Comparison of ENCODE assay signal across 11 cellular contexts in genomic region chr2:102514061-102514785, GRCh38. TPM values are rescaled to one million over a fixed set of nuclear protein-coding genes. Genes with fewer than 3 reads are reported as not detected.
DNase-seq lines count a peak whose midpoint lies in the region; ATAC-seq and TF ChIP-seq lines count a peak whose summit lies in the region.
"Had no signal": no experiment of that assay in that cellular context is flagged by ENCODE, and none has a peak within 500 bp of the region (broad histone marks: within the 10 kb centered on the region; RNA-seq: fewer than 3 reads in every experiment).

No MANE protein-coding gene starts in this region.

- no peaks in the 10 kb centered on the region for H3K9me3 ChIP-seq in osteoblast (ENCODE audit: low read depth, low read length)

- H3K27ac ChIP-seq in osteoblast (ENCODE audit: low read depth, low read length), result no peak overlapping the region

- peak overlapping the region; percentile 28 for H3K4me2 ChIP-seq in osteoblast (ENCODE audit: insufficient read depth, low read length)

- H3K9me3 Mint-ChIP-seq in activated naive CD4-positive, alpha-beta T cell treated with anti-CD3 and anti-CD28 coated beads, Interleukin-2, amount 10 ng/mL, durations not matched to agents 7 days and 5 days, result no peaks in the 10 kb centered on the region
- H3K9me3 Mint-ChIP-seq: stimulated activated effector memory CD8-positive, alpha-beta T cell treated with anti-CD3 and anti-CD28 coated beads, Interleukin-12 subunit alpha, Interleukin-12 subunit beta, amount 100 ng/mL, for 72 hours had no signal

- H3K36me3 ChIP-seq in osteoblast (ENCODE audit: insufficient read depth, low read length), result no peaks in the 10 kb centered on the region

- CTCF ChIA-PET in activated naive CD4-positive, alpha-beta T cell treated with anti-CD3 and anti-CD28 coated beads, Interleukin-2, amount 10 ng/mL, durations not matched to agents 7 days and 5 days (lab: Charles Lee), result no interaction called here

- no peak overlapping the region for H3K4me3 ChIP-seq in epithelial cell of esophagus (ENCODE audit: low read length)
- H3K4me3 ChIP-seq in osteoblast (ENCODE audit: insufficient read depth, low read length), result no peak overlapping the region

- H3K4me1 Mint-ChIP-seq in activated naive CD4-positive, alpha-beta T cell treated with anti-CD3 and anti-CD28 coated beads, Interleukin-2, amount 10 ng/mL, durations not matched to agents 7 days and 5 days, result peaks cover 3% of the 10 kb centered on the region

- H3K27me3 ChIP-seq in osteoblast (ENCODE audit: insufficient read depth, low read length), result no peaks in the 10 kb centered on the region

- H2AFZ ChIP-seq in osteoblast (ENCODE audit: low read length), result no peak overlapping the region

- no peak overlapping the region for H3K27ac Mint-ChIP-seq in activated naive CD4-positive, alpha-beta T cell treated with anti-CD3 and anti-CD28 coated beads, Interleukin-2, amount 10 ng/mL, durations not matched to agents 7 days and 5 days
- H3K27ac Mint-ChIP-seq: activated B cell treated with CpG ODN at 0.5 μM for 24 hours; activated naive CD8-positive, alpha-beta T cell; stimulated activated effector memory CD8-positive, alpha-beta T cell treated with anti-CD3 and anti-CD28 coated beads, Interleukin-12 subunit alpha, Interleukin-12 subunit beta, amount 100 ng/mL, for 72 hours had no signal

- no peak for ATAC-seq in GM19351 (IDR thresholded peaks at IDR 0.05; ENCODE audit: unreplicated experiment)
- ATAC-seq: stimulated activated effector memory CD8-positive, alpha-beta T cell treated with anti-CD3 and anti-CD28 coated beads, Interleukin-12 subunit alpha, Interleukin-12 subunit beta, amount 100 ng/mL, for 72 hours had no signal

- DNase-seq in DMS53 (lab: John Stamatoyannopoulos, UW) (peak; percentile 54), OCI-M1 (lab: John Stamatoyannopoulos, UW) (peak; percentile 30), epithelial cell of esophagus (ENCODE audit: low read depth) (peak; percentile 92), osteoblast (ENCODE audit: insufficient read length, low spot score, missing footprints) (peak; percentile 60), GM20000 (ENCODE audit: low spot score) (no peak)
- DNase-seq in activated CD4-positive, CD25-positive, alpha-beta regulatory T cell treated with anti-CD3 and anti-CD28 coated beads, Interleukin-2, amount 50 U/mL, for 72 hours, result no peak
- DNase-seq in activated naive CD4-positive, alpha-beta T cell treated with anti-CD3 and anti-CD28 coated beads, Interleukin-2, amount 10 ng/mL, durations not matched to agents 7 days and 5 days, result no peak
- DNase-seq: activated B cell treated with CpG ODN at 0.5 μM for 24 hours had no signal

- H3K36me3 Mint-ChIP-seq in activated naive CD4-positive, alpha-beta T cell treated with anti-CD3 and anti-CD28 coated beads, Interleukin-2, amount 10 ng/mL, durations not matched to agents 7 days and 5 days, result no peaks in the 10 kb centered on the region
- H3K36me3 Mint-ChIP-seq: activated naive CD8-positive, alpha-beta T cell; stimulated activated effector memory CD8-positive, alpha-beta T cell treated with anti-CD3 and anti-CD28 coated beads, Interleukin-12 subunit alpha, Interleukin-12 subunit beta, amount 100 ng/mL, for 72 hours had no signal

- H4K20me1 ChIP-seq in osteoblast (ENCODE audit: insufficient read depth, low read length), result no peaks in the 10 kb centered on the region

- no peak for TF ChIP-seq CTCF in epithelial cell of esophagus (IDR thresholded peaks at IDR 0.05; ENCODE audit: insufficient read depth, low read depth, low read length, missing control alignments)
- no peak for TF ChIP-seq CTCF in osteoblast (IDR thresholded peaks at IDR 0.05; ENCODE audit: extremely low read depth, low read depth, low read length)
- no peak for TF ChIP-seq CTCF in GM20000 (IDR thresholded peaks at IDR 0.05; ENCODE audit: extremely low read depth, missing control alignments)

- no peaks in the 10 kb centered on the region for H3K79me2 ChIP-seq in osteoblast (ENCODE audit: insufficient read depth, low read length)

- H3K27me3 Mint-ChIP-seq in activated naive CD4-positive, alpha-beta T cell treated with anti-CD3 and anti-CD28 coated beads, Interleukin-2, amount 10 ng/mL, durations not matched to agents 7 days and 5 days, result peaks cover 20% of the 10 kb centered on the region

- H3K4me3 Mint-ChIP-seq in activated naive CD4-positive, alpha-beta T cell treated with anti-CD3 and anti-CD28 coated beads, Interleukin-2, amount 10 ng/mL, durations not matched to agents 7 days and 5 days, result no peak overlapping the region
- H3K4me3 Mint-ChIP-seq: activated B cell treated with CpG ODN at 0.5 μM for 24 hours; activated naive CD8-positive, alpha-beta T cell; stimulated activated effector memory CD8-positive, alpha-beta T cell treated with anti-CD3 and anti-CD28 coated beads, Interleukin-12 subunit alpha, Interleukin-12 subunit beta, amount 100 ng/mL, for 72 hours had no signal

- H3K4me1 ChIP-seq in osteoblast (ENCODE audit: insufficient read depth, low read length), result peaks cover 10% of the 10 kb centered on the region

RNA-seq across cellular contexts. Expression of gene SLC9A4, which starts 41.2 kb away (rescaled TPM):
- total RNA-seq in osteoblast, result not detected in 2 replicates

Comparison
In these comparisons a context has a peak if more than half of its experiments do, and no peak if none do; other contexts are left out.
1. DNase-seq: peak in DMS53 (single experiment), OCI-M1 (single experiment), epithelial cell of esophagus (single experiment) and osteoblast (single experiment); none in activated CD4-positive, CD25-positive, alpha-beta regulatory T cell treated with anti-CD3 and anti-CD28 coated beads, Interleukin-2, amount 50 U/mL, for 72 hours (single experiment), activated naive CD4-positive, alpha-beta T cell treated with anti-CD3 and anti-CD28 coated beads, Interleukin-2, amount 10 ng/mL, durations not matched to agents 7 days and 5 days (single experiment) and GM20000 (single experiment).